9 cellular contexts compared by ENCODE assay signal in genomic region chr4:3880595-3881120, GRCh38.
DNase-seq lines count a peak whose midpoint lies in the region; ATAC-seq and TF ChIP-seq lines count a peak whose summit lies in the region.
"Had no signal": no experiment of that assay in that cellular context is flagged by ENCODE, and none has a peak within 500 bp of the region (broad histone marks: within the 10 kb centered on the region; RNA-seq: fewer than 3 reads in every experiment).

No MANE protein-coding gene starts in this region.

- peak; percentile 59 for TF ChIP-seq CTCF in CD8-positive, alpha-beta T cell (IDR thresholded peaks at IDR 0.05)

- no peaks in the 10 kb centered on the region for H3K36me3 ChIP-seq in CD8-positive, alpha-beta T cell (ENCODE audit: insufficient read depth, low read length)
- H3K36me3 ChIP-seq in naive thymus-derived CD4-positive, alpha-beta T cell (ENCODE audit: control insufficient read depth in 2 of 3, insufficient read depth in 3 of 3, low read length in 3 of 3): no peaks in the 10 kb centered on the region

- H3K27ac ChIP-seq in CD8-positive, alpha-beta T cell (ENCODE audit: low read depth, low read length): no peak overlapping the region
- no peak overlapping the region for H3K27ac ChIP-seq in naive thymus-derived CD4-positive, alpha-beta T cell (ENCODE audit: low read depth, low read length)

- CTCF ChIA-PET in CD8-positive, alpha-beta T cell (lab: Charles Lee): interaction anchor here (0.6 to 1.8 kb wide), 11 partner anchors 8 to 773 kb away, joined by 3 to 10 read pairs (median 4); no protein-coding TSS in a partner anchor
- CTCF ChIA-PET in naive thymus-derived CD4-positive, alpha-beta T cell (lab: Charles Lee): interaction anchor here (1.3 to 1.6 kb wide), 2 partner anchors 18 to 774 kb away, joined by 3 to 5 read pairs; no protein-coding TSS in a partner anchor

- no peaks in the 10 kb centered on the region for H3K9me3 ChIP-seq in CD8-positive, alpha-beta T cell (ENCODE audit: low read length)
- H3K9me3 ChIP-seq in naive thymus-derived CD4-positive, alpha-beta T cell (ENCODE audit: control insufficient read depth in 2 of 3, low read length in 3 of 3): peaks cover 0 to 7% (median 0%) of the 10 kb centered on the region in 3 experiments

- H3K27ac Mint-ChIP-seq in CD8-positive, alpha-beta T cell: no peak overlapping the region
- no peak overlapping the region for H3K27ac Mint-ChIP-seq in naive thymus-derived CD4-positive, alpha-beta T cell
- H3K27ac Mint-ChIP-seq: T-helper 1 cell treated with Interleukin-12 subunit alpha and Interleukin-12 subunit beta and Interleukin-4 antibody, amounts not matched to agents 30 μg/mL and 1 μg/mL, for 36 hours had no signal

- H3K27me3 Mint-ChIP-seq in CD8-positive, alpha-beta T cell (ENCODE audit: low read depth): peaks cover 42% of the 10 kb centered on the region
- H3K27me3 Mint-ChIP-seq in naive thymus-derived CD4-positive, alpha-beta T cell: peaks cover 36 to 52% (median 49%) of the 10 kb centered on the region in 5 donors

- no peaks in the 10 kb centered on the region for H3K27me3 ChIP-seq in CD8-positive, alpha-beta T cell (ENCODE audit: insufficient read depth, low read length)
- peaks cover 0 to 4% of the 10 kb centered on the region in 2 donors for H3K27me3 ChIP-seq in naive thymus-derived CD4-positive, alpha-beta T cell (ENCODE audit: control insufficient read depth in 2 of 2, insufficient read depth in 2 of 2, low read length in 2 of 2)

- peak; percentile 78 for ATAC-seq in CD8-positive, alpha-beta T cell
- ATAC-seq in naive thymus-derived CD4-positive, alpha-beta T cell: peak; percentile 80
- ATAC-seq in GM18502 (IDR thresholded peaks at IDR 0.05; ENCODE audit: poor library complexity, unreplicated experiment): no peak

- POLR2A ChIA-PET in CD8-positive, alpha-beta T cell (lab: Charles Lee): no interaction called here
- POLR2A ChIA-PET in naive thymus-derived CD4-positive, alpha-beta T cell (lab: Charles Lee): no interaction called here

- H3K4me3 ChIP-seq in CD8-positive, alpha-beta T cell (ENCODE audit: low read depth, low read length): peak overlapping the region; percentile 28
- H3K4me3 ChIP-seq in naive thymus-derived CD4-positive, alpha-beta T cell (ENCODE audit: low read length): peak overlapping the region; percentile 35

- peaks cover 15% of the 10 kb centered on the region for H3K9me3 Mint-ChIP-seq in CD8-positive, alpha-beta T cell
- peaks cover 0 to 19% (median 11%) of the 10 kb centered on the region in 11 donors for H3K9me3 Mint-ChIP-seq in naive thymus-derived CD4-positive, alpha-beta T cell
- H3K9me3 Mint-ChIP-seq: T-helper 1 cell treated with Interleukin-12 subunit alpha and Interleukin-12 subunit beta and Interleukin-4 antibody, amounts not matched to agents 30 μg/mL and 1 μg/mL, for 36 hours had no signal

- no peaks in the 10 kb centered on the region for H3K36me3 Mint-ChIP-seq in CD8-positive, alpha-beta T cell
- peaks cover 0 to 12% (median 4%) of the 10 kb centered on the region in 5 donors for H3K36me3 Mint-ChIP-seq in naive thymus-derived CD4-positive, alpha-beta T cell

- H3K4me3 Mint-ChIP-seq in CD8-positive, alpha-beta T cell: peak overlapping the region; percentile 56
- peak overlapping the region in 5 of 10 donors; percentile 44 to 74 (median 62) for H3K4me3 Mint-ChIP-seq in naive thymus-derived CD4-positive, alpha-beta T cell
- H3K4me3 Mint-ChIP-seq: T-helper 1 cell treated with Interleukin-12 subunit alpha and Interleukin-12 subunit beta and Interleukin-4 antibody, amounts not matched to agents 30 μg/mL and 1 μg/mL, for 36 hours had no signal

- H3K4me1 Mint-ChIP-seq in CD8-positive, alpha-beta T cell (ENCODE audit: low read depth): peaks cover 17% of the 10 kb centered on the region
- peaks cover 9 to 17% (median 15%) of the 10 kb centered on the region in 7 donors for H3K4me1 Mint-ChIP-seq in naive thymus-derived CD4-positive, alpha-beta T cell

- H3K4me1 ChIP-seq in CD8-positive, alpha-beta T cell (ENCODE audit: insufficient read depth, low read length): peaks cover 15% of the 10 kb centered on the region
- peaks cover 10 to 12% of the 10 kb centered on the region in 2 donors for H3K4me1 ChIP-seq in naive thymus-derived CD4-positive, alpha-beta T cell (ENCODE audit: control insufficient read depth in 2 of 2, insufficient read depth in 2 of 2, low read length in 2 of 2)

- DNase-seq in CD8-positive, alpha-beta T cell: peak; percentile 45 to 78 (median 67)
- DNase-seq in HCEC 1CT: peak; percentile 24
- peak; percentile 27 for DNase-seq in NCI-H82 treated with DMSO at 0.1 percent for 48 hours (lab: John Stamatoyannopoulos, UW; ENCODE audit: unreplicated experiment)
- peak; percentile 68 for DNase-seq in activated CD8-positive, alpha-beta memory T cell treated with anti-CD3 and anti-CD28 coated beads, Interleukin-2, amount 50 U/mL, for 4 hours
- peak; percentile 36 for DNase-seq in epidermal melanocyte (ENCODE audit: insufficient read length, low spot score)
- DNase-seq in naive thymus-derived CD4-positive, alpha-beta T cell: peak; percentile 12 to 66 (median 55)
- DNase-seq in stimulated activated naive CD4-positive, alpha-beta T cell (lab: John Stamatoyannopoulos, UW): peak; percentile 24 to 61 (median 46)

- intact Hi-C loops in CD8-positive, alpha-beta T cell (cut with DNase I, micrococcal nuclease): loop anchor here in 1 of 2 experiments (1.0 to 5.0 kb wide), 3 partner anchors 534 to 774 kb away; no protein-coding TSS in a partner anchor
- intact Hi-C loops in naive thymus-derived CD4-positive, alpha-beta T cell (cut with micrococcal nuclease): loop anchor here in 1 of 2 donors (5.0 kb wide), 1 partner anchor 683 kb away; no protein-coding TSS in a partner anchor
